10 cellular contexts compared by ENCODE assay signal in genomic region chr12:74111688-74112360, GRCh38.
A peak's percentile ranks its signal among the peaks of the same experiment; 100 is the strongest.
DNase-seq lines count a peak whose midpoint lies in the region; ATAC-seq, FAIRE-seq and TF ChIP-seq lines count a peak whose summit lies in the region.
"Had no signal": no experiment of that assay in that cellular context is flagged by ENCODE, and none has a peak within 500 bp of the region (broad histone marks: within the 10 kb centered on the region; RNA-seq: fewer than 3 reads in every experiment).

No MANE protein-coding gene starts in this region.

- no peak for TF ChIP-seq EP300 in K562 (IDR thresholded peaks at IDR 0.05; ENCODE audit: low read length)

- H3K4me3 ChIP-seq in K562: no peak overlapping the region

- no peaks in the 10 kb centered on the region for H4K20me1 ChIP-seq in K562 (replicated peaks; ENCODE audit: control insufficient read depth, insufficient read depth, low read length)

- no peaks in the 10 kb centered on the region for H3K36me3 ChIP-seq in K562 (ENCODE audit: control insufficient read depth, insufficient read depth, low read length)

- TF ChIP-seq RAD21 in K562 (CRISPR knock-in tag; conservative IDR thresholded peaks at IDR 0.05 in 1 of 2, IDR thresholded peaks at IDR 0.05 in 1 of 2): peak; percentile 62 to 84

- TF ChIP-seq POLR2A in K562 (conservative IDR thresholded peaks at IDR 0.05): no peak

- no peaks in the 10 kb centered on the region for H3K4me1 Mint-ChIP-seq in neural crest cell

- DNase-seq in DMS 273 (lab: John Stamatoyannopoulos, UW; ENCODE audit: unreplicated experiment) (peak; percentile 43), DMS 273 treated with DMSO at 0.1 percent for 48 hours (lab: John Stamatoyannopoulos, UW) (no peak), HT-29 (ENCODE audit: low spot score) (peak; percentile 52), K562 (ENCODE audit: extremely low read depth in 1 of 4, low spot score in 3 of 4) (peak in 2 of 4 experiments; percentile 7 to 67), neural crest cell (ENCODE audit: low read depth, low spot score) (no peak), NCI-H187 (lab: John Stamatoyannopoulos, UW) (no peak), SKM-1 treated with dmso at 0.1 percent for 144 hours (lab: John Stamatoyannopoulos, UW; ENCODE audit: unreplicated experiment) (no peak)
- DNase-seq: left cardiac atrium had no signal

- BruUV-seq in K562 (replicated peaks; lab: Mats Ljungman, UMichigan): no TSS peak

- no peak overlapping the region for H3K27ac Mint-ChIP-seq in neural crest cell (ENCODE audit: unreplicated experiment)

- no peaks in the 10 kb centered on the region for H3K27me3 ChIP-seq in K562 (ENCODE audit: control insufficient read depth in 2 of 2, insufficient read depth in 2 of 2, low read length in 2 of 2)

- TF ChIP-seq CTCF in K562 (IDR thresholded peaks at IDR 0.05 in 2 of 3, conservative IDR thresholded peaks at IDR 0.05 in 1 of 3; ENCODE audit: insufficient read depth in 2 of 3, low read depth in 1 of 3, low read length in 3 of 3) (peak; percentile 68 to 80 (median 71)), neural crest cell (conservative IDR thresholded peaks at IDR 0.05) (peak; percentile 47)

- in situ Hi-C loops in K562 (cut with MboI): loop anchor here (25.0 kb wide), 1 partner anchor 425 kb away; the partner anchor contains the start of gene ATXN7L3B

- H2AFZ ChIP-seq in K562 (ENCODE audit: low read depth, low read length): no peak overlapping the region

- FAIRE-seq in K562 (lab: Jason Lieb, UNC): peak; percentile 75
- FAIRE-seq: A204.1 had no signal

- no peak overlapping the region for H3K4me2 ChIP-seq in K562 (ENCODE audit: insufficient read depth, low read length)

- intact Hi-C loops in K562 (cut with micrococcal nuclease): loop anchor here (1.0 kb wide), 4 partner anchors 205 to 425 kb away; partner anchors contain the start of gene ATXN7L3B

- no peaks in the 10 kb centered on the region for H3K27me3 Mint-ChIP-seq in neural crest cell (ENCODE audit: low read depth)

- no peaks in the 10 kb centered on the region for H3K36me3 Mint-ChIP-seq in neural crest cell (ENCODE audit: low read depth)

- H3K27ac ChIP-seq in K562 (ENCODE audit: extremely low read depth, low read depth, low read length): no peak overlapping the region

- H3K4me1 ChIP-seq in K562 (replicated peaks in 1 of 2; ENCODE audit: control insufficient read depth in 2 of 2, insufficient read depth in 2 of 2, low read length in 2 of 2): no peaks in the 10 kb centered on the region

- H3K79me2 ChIP-seq in K562 (ENCODE audit: control insufficient read depth, insufficient read depth, low read length): no peaks in the 10 kb centered on the region

- no peak overlapping the region for H3K4me3 Mint-ChIP-seq in neural crest cell

- no peaks in the 10 kb centered on the region for H3K9me3 Mint-ChIP-seq in neural crest cell

- no peak overlapping the region for H3K9ac ChIP-seq in K562 (ENCODE audit: insufficient read depth in 1 of 2, low read depth in 2 of 2, low read length in 2 of 2)

- CTCF ChIA-PET in K562 (lab: Yijun Ruan, JAX; ENCODE audit: low intra/inter-chr PET ratio): interaction anchor here (0.6 to 1.6 kb wide), 5 partner anchors 20 to 305 kb away, joined by 3 to 9 read pairs (median 4); no protein-coding TSS in a partner anchor

- ATAC-seq in K562 (peak; percentile 96), HG03571 (IDR thresholded peaks at IDR 0.05; ENCODE audit: unreplicated experiment) (no peak)

- H3K9me3 ChIP-seq in K562 (replicated peaks; ENCODE audit: control insufficient read depth, insufficient read depth, low read depth, low read length): no peaks in the 10 kb centered on the region

- POLR2A ChIA-PET in K562 (lab: Yijun Ruan, JAX): interaction anchor here (0.7 kb wide), 2 partner anchors 299 to 1243 kb away, joined by 3 read pairs; no protein-coding TSS in a partner anchor

- WGBS in K562 (ENCODE audit: insufficient coverage, low coverage, missing lambda C conversion rate): 17% methylated on average over 8 of the region's 8 CpGs

- H3K9me1 ChIP-seq in K562 (ENCODE audit: control insufficient read depth, insufficient read depth, low read length): no peaks in the 10 kb centered on the region

TF ChIP-seq in K562, 482 proteins besides CTCF, POLR2A, EP300 and RAD21:
- TF ChIP-seq CTCFL (IDR thresholded peaks at IDR 0.05; ENCODE audit: borderline replicate concordance, insufficient read depth, low read depth, low read length, poor library complexity, severe bottlenecking) (peak; percentile 13), ARID2 (IDR thresholded peaks at IDR 0.05) (peak; percentile 71), CREM (IDR thresholded peaks at IDR 0.05; ENCODE audit: low read depth) (0 out of 2 replicates have a peak, but pooled peaks have one; percentile 19), DEAF1 (CRISPR knock-in tag; IDR thresholded peaks at IDR 0.05) (no peak), FOXK2 (conservative IDR thresholded peaks at IDR 0.05 in 1 of 2, IDR thresholded peaks at IDR 0.05 in 1 of 2; ENCODE audit: low read depth in 2 of 2) (peak in 1 of 2 experiments; percentile 35; a peak in 1 of 4 replicates), HOXB6 (CRISPR knock-in tag; IDR thresholded peaks at IDR 0.05; ENCODE audit: borderline replicate concordance) (no peak), CC2D1A (IDR thresholded peaks at IDR 0.05) (0 out of 2 replicates have a peak, but pooled peaks have one; percentile 20), SMC3 (conservative IDR thresholded peaks at IDR 0.05; ENCODE audit: insufficient read depth, low read depth, low read length) (peak; percentile 69), RB1 (IDR thresholded peaks at IDR 0.05; ENCODE audit: low read depth) (peak; percentile 53; the same call in 1 of the 2 replicates)

Comparison
In these comparisons a context has a peak if more than half of its experiments do, and no peak if none do; other contexts are left out.
1. DNase-seq: peak in DMS 273 (single experiment) and HT-29 (single experiment); none in DMS 273 treated with DMSO at 0.1 percent for 48 hours (single experiment), neural crest cell (single experiment), NCI-H187 (0 of 2) and SKM-1 treated with dmso at 0.1 percent for 144 hours (single experiment).